In the genomic region with DNA sequence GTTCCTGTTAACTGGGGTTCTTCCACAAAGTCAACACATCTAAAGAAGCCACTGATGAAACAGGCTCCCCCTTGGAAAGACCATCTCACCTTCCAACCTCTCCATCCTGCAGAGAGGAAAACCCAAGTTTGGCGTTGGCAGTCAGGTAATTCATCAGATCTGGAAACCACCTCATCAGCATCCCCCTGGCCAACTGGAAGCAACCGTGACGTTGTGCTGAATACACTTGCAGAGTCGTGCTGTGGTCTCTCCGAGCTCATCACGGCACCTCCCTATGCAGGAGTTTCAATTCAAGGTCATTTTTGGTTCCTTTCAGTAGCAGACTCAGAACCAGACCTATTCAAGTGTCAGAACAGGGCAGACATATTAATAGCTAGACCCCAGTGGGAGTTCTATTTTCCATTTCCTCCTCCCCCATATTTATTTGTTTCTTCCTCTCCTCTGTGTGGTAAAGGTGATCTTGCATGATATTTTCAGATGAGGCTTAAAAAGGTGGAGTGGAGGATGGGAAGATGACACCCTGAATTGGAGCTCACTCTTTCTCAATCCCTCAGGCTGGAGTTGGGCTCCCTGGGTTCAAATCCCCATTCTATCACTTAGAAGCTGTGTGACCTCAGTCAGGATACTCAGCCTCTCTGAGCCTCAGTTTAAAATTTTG, we compare ENCODE assay signal across 8 cellular contexts.
DNase-seq lines count a peak whose midpoint lies in the region; ATAC-seq, FAIRE-seq and TF ChIP-seq lines count a peak whose summit lies in the region.
"Had no signal": no experiment of that assay in that cellular context is flagged by ENCODE, and none has a peak within 500 bp of the region (broad histone marks: within the 10 kb centered on the region; RNA-seq: fewer than 3 reads in every experiment).

No MANE protein-coding gene starts in this region.

- ATAC-seq in GM18520 (IDR thresholded peaks at IDR 0.05; ENCODE audit: unreplicated experiment) (peak; percentile 76), GM19455 (IDR thresholded peaks at IDR 0.05; ENCODE audit: unreplicated experiment) (peak; percentile 77), HG02981 (IDR thresholded peaks at IDR 0.05; ENCODE audit: unreplicated experiment) (peak; percentile 89), GM12878 (peak; percentile 82), left lung (no peak)

- TF ChIP-seq EP300 in GM12878 (IDR thresholded peaks at IDR 0.05; ENCODE audit: borderline replicate concordance in 1 of 2, control insufficient read depth in 1 of 2, low read depth in 2 of 2, low read length in 2 of 2): peak; percentile 99

- FAIRE-seq in GM12878 (lab: Jason Lieb, UNC): peak; percentile 71

- H3K27me3 Mint-ChIP-seq in Calu3 (ENCODE audit: unreplicated experiment): no peaks in the 10 kb centered on the region

- BruUV-seq in GM12878 (replicated peaks; lab: Mats Ljungman, UMichigan) (no TSS peak), Calu3 (replicated peaks; lab: Mats Ljungman, UMichigan) (no TSS peak)

- H3K27ac ChIP-seq in GM12878 (ENCODE audit: control insufficient read depth, insufficient read depth) (peak overlapping the region; percentile 90), left lung (no peak overlapping the region)
- H3K27ac ChIP-seq: hepatocyte had no signal

- RAD21 ChIA-PET in GM12878 (lab: Charles Lee; ENCODE audit: unreplicated experiment): interaction anchor here (0.7 to 9.0 kb wide), 28 partner anchors 8 to 976 kb away, joined by 3 to 97 read pairs (median 6); a partner anchor contains a TSS

- H3K27ac Mint-ChIP-seq in Calu3 (ENCODE audit: unreplicated experiment): no peak overlapping the region

- H3K4me2 ChIP-seq in GM12878 (ENCODE audit: control insufficient read depth, insufficient read depth): peak overlapping the region; percentile 78
- H3K4me2 ChIP-seq: hepatocyte had no signal

- SMC1A ChIA-PET in GM12878 (lab: Charles Lee; ENCODE audit: uncharacterized antibody, unreplicated experiment): interaction anchor here (0.6 to 12.8 kb wide), 31 partner anchors 8 to 391 kb away, joined by 3 to 329 read pairs (median 6); a partner anchor contains a TSS

- H3K36me3 ChIP-seq in GM12878 (ENCODE audit: control insufficient read depth in 2 of 2, insufficient read depth in 2 of 2, low read length in 1 of 2) (no peaks in the 10 kb centered on the region), left lung (no peaks in the 10 kb centered on the region)

- in situ Hi-C loops in GM12878 (cut with MboI): no loop called here

- DNase-seq in GM12878 (ENCODE audit: low read depth, low spot score): peak; percentile 95
- no peak for DNase-seq in Calu3
- no peak for DNase-seq in NCI-H2171 treated with DMSO at 0.1 percent for 48 hours (lab: John Stamatoyannopoulos, UW)
- no peak for DNase-seq in left lung

- intact Hi-C loops in GM12878 (cut with micrococcal nuclease; ENCODE audit: unreplicated experiment) (loop anchor here (1.0 to 2.0 kb wide), 4 partner anchors 26 to 161 kb away; a partner anchor contains a TSS), Calu3 (cut with micrococcal nuclease; ENCODE audit: unreplicated experiment) (no loop called here), left lung (cut with DNase I) (no loop called here)

- peak; percentile 36; the same call in 1 of the 2 replicates for TF ChIP-seq POLR2A in GM12878 (IDR thresholded peaks at IDR 0.05; ENCODE audit: low read depth, low read length)

- H3K27me3 ChIP-seq in GM12878 (replicated peaks in 1 of 2; ENCODE audit: control insufficient read depth in 2 of 2, insufficient read depth in 2 of 2, low read length in 1 of 2): no peaks in the 10 kb centered on the region
- H3K27me3 ChIP-seq in left lung: no peaks in the 10 kb centered on the region
- H3K27me3 ChIP-seq: hepatocyte had no signal

- H3K4me3 ChIP-seq in GM12878 (peak overlapping the region; percentile 31), left lung (no peak overlapping the region)
- H3K4me3 ChIP-seq: hepatocyte had no signal

- CTCF ChIA-PET in GM12878 (lab: Yijun Ruan, JAX) (interaction anchor here (0.7 to 6.8 kb wide), 20 partner anchors 10 to 163 kb away, joined by 3 to 64 read pairs (median 5); a partner anchor contains a TSS), Calu3 (lab: Charles Lee) (interaction anchor here (0.5 to 1.5 kb wide), 2 partner anchors 161 to 187 kb away, joined by 3 read pairs; a partner anchor contains a TSS)

- H3K9me3 ChIP-seq in GM12878 (replicated peaks; ENCODE audit: control insufficient read depth, insufficient read depth, low read length): peaks cover 5% of the 10 kb centered on the region; the same call in 2 of the 3 replicates
- no peaks in the 10 kb centered on the region for H3K9me3 ChIP-seq in left lung

- H3K79me2 ChIP-seq in GM12878 (ENCODE audit: control insufficient read depth, insufficient read depth, low read length): no peaks in the 10 kb centered on the region
- H3K79me2 ChIP-seq: hepatocyte had no signal

- peak overlapping the region; percentile 27 for H3K9ac ChIP-seq in GM12878 (ENCODE audit: control insufficient read depth, insufficient read depth, low read length)

- WGBS in GM12878 (ENCODE audit: insufficient coverage, insufficient replicate concordance, low lambda C conversion rate, missing lambda C conversion rate): 0% methylated on average over 6 of the region's 6 CpGs

- no peaks in the 10 kb centered on the region for H3K36me3 Mint-ChIP-seq in Calu3 (ENCODE audit: insufficient read depth, unreplicated experiment)

- H3K4me1 Mint-ChIP-seq in Calu3 (ENCODE audit: low read depth, unreplicated experiment): no peaks in the 10 kb centered on the region

- H3K4me3 Mint-ChIP-seq in Calu3 (ENCODE audit: low read depth, unreplicated experiment): no peak overlapping the region

- no peaks in the 10 kb centered on the region for H4K20me1 ChIP-seq in GM12878 (ENCODE audit: control insufficient read depth, insufficient read depth)

- no peaks in the 10 kb centered on the region for H3K9me3 Mint-ChIP-seq in Calu3 (ENCODE audit: low read depth, unreplicated experiment)

- H3K4me1 ChIP-seq in GM12878 (ENCODE audit: control insufficient read depth, insufficient read depth, low read length) (peaks cover 44% of the 10 kb centered on the region), left lung (no peaks in the 10 kb centered on the region)

- no peak overlapping the region; the same call in 1 of the 2 replicates for H2AFZ ChIP-seq in GM12878 (ENCODE audit: control insufficient read depth, low read depth, low read length)
- H2AFZ ChIP-seq: hepatocyte had no signal

- no peak for TF ChIP-seq CTCF in GM12878 (IDR thresholded peaks at IDR 0.05 in 2 of 3, conservative IDR thresholded peaks at IDR 0.05 in 1 of 3; ENCODE audit: control insufficient read depth in 2 of 3, extremely low read depth in 1 of 3, insufficient read depth in 1 of 3, low read depth in 3 of 3, low read length in 3 of 3)
- TF ChIP-seq CTCF in Calu3 (IDR thresholded peaks at IDR 0.05; ENCODE audit: unreplicated experiment): no peak
- TF ChIP-seq CTCF in left lung (IDR thresholded peaks at IDR 0.05): no peak

- POLR2A ChIA-PET in GM12878 (lab: Charles Lee): interaction anchor here (0.8 to 7.1 kb wide), 13 partner anchors 12 to 161 kb away, joined by 3 to 59 read pairs (median 6); a partner anchor contains a TSS

- peak; percentile 27 for TF ChIP-seq RAD21 in GM12878 (IDR thresholded peaks at IDR 0.05; ENCODE audit: insufficient read depth, low read depth, low read length)

TF ChIP-seq in GM12878, 131 proteins besides CTCF, POLR2A, EP300 and RAD21 (continues in another document):
- TF ChIP-seq POU2F2 (IDR thresholded peaks at IDR 0.05; ENCODE audit: borderline replicate concordance, low read depth, low read length) (peak; percentile 98), NR2F1 (conservative IDR thresholded peaks at IDR 0.05) (peak; percentile 72), CHD1 (IDR thresholded peaks at IDR 0.05; ENCODE audit: low read depth, low read length) (no peak), RELA (IDR thresholded peaks at IDR 0.05; ENCODE audit: borderline replicate concordance, partially characterized antibody) (peak; percentile 93), MXI1 (IDR thresholded peaks at IDR 0.05; ENCODE audit: low read depth, low read length) (no peak), KAT2A (conservative IDR thresholded peaks at IDR 0.05; ENCODE audit: control insufficient read depth, low read depth, low read length) (no peak), ZNF622 (IDR thresholded peaks at IDR 0.05) (no peak), PML (IDR thresholded peaks at IDR 0.05; ENCODE audit: low read length) (peak; percentile 90; the same call in 1 of the 2 replicates)
- TF ChIP-seq, protein P1, sequence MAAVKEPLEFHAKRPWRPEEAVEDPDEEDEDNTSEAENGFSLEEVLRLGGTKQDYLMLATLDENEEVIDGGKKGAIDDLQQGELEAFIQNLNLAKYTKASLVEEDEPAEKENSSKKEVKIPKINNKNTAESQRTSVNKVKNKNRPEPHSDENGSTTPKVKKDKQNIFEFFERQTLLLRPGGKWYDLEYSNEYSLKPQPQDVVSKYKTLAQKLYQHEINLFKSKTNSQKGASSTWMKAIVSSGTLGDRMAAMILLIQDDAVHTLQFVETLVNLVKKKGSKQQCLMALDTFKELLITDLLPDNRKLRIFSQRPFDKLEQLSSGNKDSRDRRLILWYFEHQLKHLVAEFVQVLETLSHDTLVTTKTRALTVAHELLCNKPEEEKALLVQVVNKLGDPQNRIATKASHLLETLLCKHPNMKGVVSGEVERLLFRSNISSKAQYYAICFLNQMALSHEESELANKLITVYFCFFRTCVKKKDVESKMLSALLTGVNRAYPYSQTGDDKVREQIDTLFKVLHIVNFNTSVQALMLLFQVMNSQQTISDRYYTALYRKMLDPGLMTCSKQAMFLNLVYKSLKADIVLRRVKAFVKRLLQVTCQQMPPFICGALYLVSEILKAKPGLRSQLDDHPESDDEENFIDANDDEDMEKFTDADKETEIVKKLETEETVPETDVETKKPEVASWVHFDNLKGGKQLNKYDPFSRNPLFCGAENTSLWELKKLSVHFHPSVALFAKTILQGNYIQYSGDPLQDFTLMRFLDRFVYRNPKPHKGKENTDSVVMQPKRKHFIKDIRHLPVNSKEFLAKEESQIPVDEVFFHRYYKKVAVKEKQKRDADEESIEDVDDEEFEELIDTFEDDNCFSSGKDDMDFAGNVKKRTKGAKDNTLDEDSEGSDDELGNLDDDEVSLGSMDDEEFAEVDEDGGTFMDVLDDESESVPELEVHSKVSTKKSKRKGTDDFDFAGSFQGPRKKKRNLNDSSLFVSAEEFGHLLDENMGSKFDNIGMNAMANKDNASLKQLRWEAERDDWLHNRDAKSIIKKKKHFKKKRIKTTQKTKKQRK (IDR thresholded peaks at IDR 0.05; ENCODE audit: low read depth, low read length): no peak
- TF ChIP-seq, protein P2, sequence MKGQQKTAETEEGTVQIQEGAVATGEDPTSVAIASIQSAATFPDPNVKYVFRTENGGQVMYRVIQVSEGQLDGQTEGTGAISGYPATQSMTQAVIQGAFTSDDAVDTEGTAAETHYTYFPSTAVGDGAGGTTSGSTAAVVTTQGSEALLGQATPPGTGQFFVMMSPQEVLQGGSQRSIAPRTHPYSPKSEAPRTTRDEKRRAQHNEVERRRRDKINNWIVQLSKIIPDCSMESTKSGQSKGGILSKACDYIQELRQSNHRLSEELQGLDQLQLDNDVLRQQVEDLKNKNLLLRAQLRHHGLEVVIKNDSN (IDR thresholded peaks at IDR 0.05; ENCODE audit: borderline replicate concordance, extremely low read length, insufficient read depth, low read depth, low read length): no peak
